ENCODE assay signal across 12 cellular contexts in genomic region chr3:31431322-31431721, GRCh38.
DNase-seq lines count a peak whose midpoint lies in the region; ATAC-seq, FAIRE-seq and TF ChIP-seq lines count a peak whose summit lies in the region.
"Had no signal": no experiment of that assay in that cellular context is flagged by ENCODE, and none has a peak within 500 bp of the region (broad histone marks: within the 10 kb centered on the region; RNA-seq: fewer than 3 reads in every experiment).

No MANE protein-coding gene starts in this region.

- H3K27ac ChIP-seq in H1 (ENCODE audit: low read depth, low read length) = no peak overlapping the region
- no peak overlapping the region for H3K27ac ChIP-seq in thoracic aorta
- no peak overlapping the region for H3K27ac ChIP-seq in transverse colon
- H3K27ac ChIP-seq in sigmoid colon = no peak overlapping the region
- H3K27ac ChIP-seq: A549 had no signal

- no peak overlapping the region for H4K8ac ChIP-seq in H1 (ENCODE audit: extremely low read depth, insufficient read depth, low read length)

- no peak overlapping the region for H3K9ac ChIP-seq in H1 (replicated peaks in 1 of 4; ENCODE audit: extremely low read depth in 1 of 4, low read depth in 3 of 4, low read length in 3 of 4)

- H3K18ac ChIP-seq in H1 (ENCODE audit: extremely low read depth, low read length) = no peak overlapping the region

- no peaks in the 10 kb centered on the region for H4K20me1 ChIP-seq in H1 (replicated peaks in 1 of 2; ENCODE audit: control insufficient read depth in 1 of 2, insufficient read depth in 2 of 2, low read length in 2 of 2)

- no peak overlapping the region for H3K4me2 ChIP-seq in H1 (ENCODE audit: insufficient read depth in 1 of 2, low read depth in 2 of 2, low read length in 2 of 2)
- H3K4me2 ChIP-seq: A549 had no signal

- FAIRE-seq in H1 (lab: Jason Lieb, UNC) = no peak
- FAIRE-seq: A549, H54 had no signal

- no peak overlapping the region for H2AK5ac ChIP-seq in H1 (ENCODE audit: low read depth, low read length)

- WGBS in H1 (ENCODE audit: extremely low coverage in 1 of 2, insufficient coverage in 1 of 2, insufficient read length in 1 of 2, insufficient replicate concordance in 2 of 2, low coverage in 1 of 2, low lambda C conversion rate in 2 of 2, missing lambda C conversion rate in 1 of 2), 2 experiments = 89% methylated on average over 3 of the region's 3 CpGs; no CpG with 5 or more reads in 1 of the 2 experiments
- WGBS in transverse colon (ENCODE audit: low coverage in 1 of 2), 2 donors = 80 to 81% methylated on average over 1 to 3 of the region's 3 CpGs
- WGBS in sigmoid colon, 2 donors = 88 to 90% methylated on average over 3 of the region's 3 CpGs

- H3K4me3 ChIP-seq in H1 (ENCODE audit: extremely low read depth in 1 of 4, insufficient read depth in 2 of 4, low read depth in 3 of 4, low read length in 4 of 4) (no peak overlapping the region), thoracic aorta (no peak overlapping the region), transverse colon (no peak overlapping the region), sigmoid colon (no peak overlapping the region)
- H3K4me3 ChIP-seq: A549 had no signal

- no peak overlapping the region for H2BK120ac ChIP-seq in H1 (replicated peaks; ENCODE audit: low read depth, low read length)

- CTCF ChIA-PET in H1 (lab: Charles Lee; ENCODE audit: partially characterized antibody) = interaction anchor here (1.4 to 1.7 kb wide), 2 partner anchors 9 to 18 kb away, joined by 4 to 7 read pairs; no protein-coding TSS in a partner anchor

- POLR2A ChIA-PET in H1 (lab: Charles Lee; ENCODE audit: partially characterized antibody) = no interaction called here

- H3K36me3 ChIP-seq in H1 (ENCODE audit: control insufficient read depth in 2 of 4, insufficient read depth in 4 of 4, low read length in 3 of 4) (no peaks in the 10 kb centered on the region), thoracic aorta (no peaks in the 10 kb centered on the region), transverse colon (no peaks in the 10 kb centered on the region), sigmoid colon (no peaks in the 10 kb centered on the region)

- H3K79me2 ChIP-seq in H1 (ENCODE audit: control insufficient read depth in 1 of 2, insufficient read depth in 2 of 2, low read length in 2 of 2) = no peaks in the 10 kb centered on the region

- no peaks in the 10 kb centered on the region for H3K4me1 ChIP-seq in H1 (replicated peaks in 1 of 4; ENCODE audit: control insufficient read depth in 3 of 4, insufficient read depth in 4 of 4, low read length in 3 of 4)
- H3K4me1 ChIP-seq in thoracic aorta (ENCODE audit: control insufficient read depth in 1 of 2, low read depth in 2 of 2) = peaks cover 3 to 22% of the 10 kb centered on the region in 2 donors
- no peaks in the 10 kb centered on the region for H3K4me1 ChIP-seq in transverse colon
- no peaks in the 10 kb centered on the region for H3K4me1 ChIP-seq in sigmoid colon
- H3K4me1 ChIP-seq: A549 had no signal

- ATAC-seq in Right ventricle myocardium superior (ENCODE audit: poor library complexity) (peak; percentile 45), thoracic aorta (ENCODE audit: insufficient number of reproducible peaks, low FRiP score, low read depth) (peak; percentile 43)
- ATAC-seq: A549; CD8-positive, alpha-beta T cell had no signal

- H3K14ac ChIP-seq in H1 (ENCODE audit: insufficient read length) = no peak overlapping the region

- H2BK15ac ChIP-seq in H1 (ENCODE audit: low read length) = no peak overlapping the region

- H3K23me2 ChIP-seq in H1 (ENCODE audit: low read depth, low read length) = no peaks in the 10 kb centered on the region

- no peak overlapping the region for H3K23ac ChIP-seq in H1 (ENCODE audit: insufficient read length)

- DNase-seq in Right ventricle myocardium superior (peak; percentile 41), cardiac septum (ENCODE audit: low spot score) (no peak), NCI-H446 treated with DMSO at 0.1 percent for 48 hours (lab: John Stamatoyannopoulos, UW) (peak; percentile 4), H1 (ENCODE audit: low read depth in 1 of 2, low spot score in 2 of 2) (no peak), thoracic aorta (ENCODE audit: low spot score) (no peak), transverse colon (no peak), sigmoid colon (no peak)
- DNase-seq: CD8-positive, alpha-beta T cell; COR-L47; IMR-90 had no signal

- H3K27me3 ChIP-seq in H1 (replicated peaks in 1 of 4; ENCODE audit: control insufficient read depth in 3 of 4, extremely low read depth in 1 of 4, insufficient read depth in 3 of 4, low read length in 3 of 4) = no peaks in the 10 kb centered on the region
- no peaks in the 10 kb centered on the region for H3K27me3 ChIP-seq in thoracic aorta (replicated peaks; ENCODE audit: insufficient read depth)
- no peaks in the 10 kb centered on the region for H3K27me3 ChIP-seq in transverse colon
- no peaks in the 10 kb centered on the region for H3K27me3 ChIP-seq in sigmoid colon

- H3K56ac ChIP-seq in H1 (replicated peaks; ENCODE audit: insufficient read length, low read depth, low read length) = no peak overlapping the region

- TF ChIP-seq EP300 in H1 (IDR thresholded peaks at IDR 0.05; ENCODE audit: borderline replicate concordance in 1 of 2, low read depth in 2 of 2, low read length in 2 of 2) (no peak), transverse colon (IDR thresholded peaks at IDR 0.05; ENCODE audit: low read depth) (no peak), sigmoid colon (IDR thresholded peaks at IDR 0.05) (no peak)

- no peaks in the 10 kb centered on the region for H3K79me1 ChIP-seq in H1 (ENCODE audit: low read depth, low read length)

- in situ Hi-C loops in transverse colon (cut with MboI; ENCODE audit: low pct_ligation_motif_present in 1 of 4, low pct_unique_long_range_greater_than_20kb in 1 of 4, low sequenced_read_pairs in 3 of 4) = no loop called here

- H3K9me3 ChIP-seq in H1 (ENCODE audit: insufficient read depth in 2 of 2, low read depth in 1 of 2, low read length in 1 of 2) (no peaks in the 10 kb centered on the region), thoracic aorta (peaks cover 5% of the 10 kb centered on the region), transverse colon (no peaks in the 10 kb centered on the region), sigmoid colon (peaks cover 0 to 11% (median 0%) of the 10 kb centered on the region in 4 donors)

- intact Hi-C loops in Right ventricle myocardium superior (cut with DNase I) (no loop called here), cardiac septum (cut with DNase I) (no loop called here), transverse colon (cut with DNase I; ENCODE audit: low total_unique reads) (no loop called here), sigmoid colon (cut with DNase I) (no loop called here)

- no peak overlapping the region for H2BK20ac ChIP-seq in H1 (ENCODE audit: low read length)

- H2BK5ac ChIP-seq in H1 (ENCODE audit: low read depth, low read length) = no peak overlapping the region

- no peak overlapping the region for H2AFZ ChIP-seq in H1 (ENCODE audit: low read length)

- TF ChIP-seq POLR2A in H1 (IDR thresholded peaks at IDR 0.05; ENCODE audit: control extremely low read depth in 1 of 2, low read depth in 2 of 2, low read length in 2 of 2) (no peak), transverse colon (IDR thresholded peaks at IDR 0.05) (no peak), sigmoid colon (IDR thresholded peaks at IDR 0.05) (no peak)

- H2BK12ac ChIP-seq in H1 (ENCODE audit: low read depth, low read length) = no peak overlapping the region

- TF ChIP-seq CTCF in H1 (IDR thresholded peaks at IDR 0.05; ENCODE audit: control extremely low read depth in 1 of 3, insufficient read depth in 1 of 3, low read depth in 1 of 3, low read length in 3 of 3) (no peak), thoracic aorta (IDR thresholded peaks at IDR 0.05) (no peak), transverse colon (IDR thresholded peaks at IDR 0.05) (no peak), sigmoid colon (IDR thresholded peaks at IDR 0.05) (no peak)

- no peak overlapping the region for H3K4ac ChIP-seq in H1 (replicated peaks; ENCODE audit: insufficient read length, low read depth, low read length)

- H4K91ac ChIP-seq in H1 (replicated peaks; ENCODE audit: insufficient read length, low read length) = no peak overlapping the region

- no peak overlapping the region for H4K5ac ChIP-seq in H1 (ENCODE audit: insufficient read length, low read depth, low read length)

- peak in 1 of 2 experiments; percentile 39; a peak in 2 of 4 replicates for TF ChIP-seq RAD21 in H1 (IDR thresholded peaks at IDR 0.05 in 1 of 2, conservative IDR thresholded peaks at IDR 0.05 in 1 of 2; ENCODE audit: low read depth in 2 of 2, low read length in 2 of 2)

TF ChIP-seq in H1, 55 proteins besides CTCF, POLR2A, EP300 and RAD21:
- TF ChIP-seq KDM1A (IDR thresholded peaks at IDR 0.05; ENCODE audit: borderline replicate concordance, low read length) = peak; percentile 48; the same call in 1 of the 2 replicates
- no peak for TF ChIP-seq YY1 (IDR thresholded peaks at IDR 0.05; ENCODE audit: low read depth, low read length)
- TF ChIP-seq SP1 (IDR thresholded peaks at IDR 0.05; ENCODE audit: low read depth, low read length) = no peak

Comparison
In these comparisons a context has a peak if more than half of its experiments do, and no peak if none do; other contexts are left out.
1. DNase-seq: peak in Right ventricle myocardium superior (single experiment) and NCI-H446 treated with DMSO at 0.1 percent for 48 hours (single experiment); none in cardiac septum (single experiment), H1 (0 of 2), thoracic aorta (single experiment), transverse colon (single experiment) and sigmoid colon (single experiment).